ENCODE assay signal across 8 cellular contexts in genomic region chr9:127979015-127979332, GRCh38. TPM values are rescaled to one million over a fixed set of nuclear protein-coding genes. Genes with fewer than 3 reads are reported as not detected.
DNase-seq lines count a peak whose midpoint lies in the region; ATAC-seq and TF ChIP-seq lines count a peak whose summit lies in the region.

No MANE protein-coding gene starts in this region.

- ATAC-seq in Right ventricle myocardium superior (ENCODE audit: poor library complexity) (no peak), left colon (no peak)

- CTCF ChIA-PET in mammary epithelial cell (lab: Charles Lee; ENCODE audit: low non-redundant PET) = interaction anchor here (0.7 kb wide), 1 partner anchor 60 kb away, joined by 3 read pairs; no protein-coding TSS in a partner anchor

- in situ Hi-C loops in mammary epithelial cell (cut with MboI; ENCODE audit: low sequenced_read_pairs in 2 of 2) = no loop called here

- H3K27ac ChIP-seq in right atrium auricular region (peak overlapping the region; percentile 87 to 91), mammary epithelial cell (ENCODE audit: insufficient read depth, low read depth, low read length) (no peak overlapping the region), vagina (peak overlapping the region; percentile 96)

- H3K4me2 ChIP-seq in mammary epithelial cell (ENCODE audit: insufficient read depth, low read depth, low read length) = peak overlapping the region; percentile 99

- H3K9me3 ChIP-seq in right atrium auricular region = no peaks in the 10 kb centered on the region
- no peaks in the 10 kb centered on the region for H3K9me3 ChIP-seq in mammary epithelial cell (replicated peaks; ENCODE audit: insufficient read depth, low read length)
- H3K9me3 ChIP-seq in mononuclear cell (ENCODE audit: low read depth, low read length) = no peaks in the 10 kb centered on the region
- no peaks in the 10 kb centered on the region for H3K9me3 ChIP-seq in vagina

- H4K20me1 ChIP-seq in mammary epithelial cell (ENCODE audit: insufficient read depth, low read length) = no peaks in the 10 kb centered on the region

- H3K36me3 ChIP-seq in right atrium auricular region (no peaks in the 10 kb centered on the region), mammary epithelial cell (ENCODE audit: insufficient read depth, low read length) (no peaks in the 10 kb centered on the region), vagina (no peaks in the 10 kb centered on the region)

- H3K4me3 ChIP-seq in right atrium auricular region = peak overlapping the region; percentile 75 to 86
- peak overlapping the region; percentile 59 to 84 (median 78) for H3K4me3 ChIP-seq in mammary epithelial cell (replicated peaks in 1 of 3; ENCODE audit: insufficient read depth in 1 of 3, low read depth in 2 of 3, low read length in 3 of 3)
- H3K4me3 ChIP-seq in mononuclear cell (ENCODE audit: low read length) = peak overlapping the region; percentile 62
- H3K4me3 ChIP-seq in vagina = peak overlapping the region; percentile 78 to 95

- no peak for TF ChIP-seq POLR2A in vagina (IDR thresholded peaks at IDR 0.05)

- intact Hi-C loops in Right ventricle myocardium superior (cut with DNase I) = no loop called here
- intact Hi-C loops in mammary epithelial cell (cut with micrococcal nuclease) = loop anchor here (1.0 to 2.0 kb wide), 3 partner anchors 11 to 56 kb away; no protein-coding TSS in a partner anchor
- intact Hi-C loops in vagina (cut with DNase I) = no loop called here
- intact Hi-C loops in left colon (cut with DNase I, micrococcal nuclease) = no loop called here

- H3K27me3 ChIP-seq in right atrium auricular region = no peaks in the 10 kb centered on the region
- H3K27me3 ChIP-seq in mammary epithelial cell (ENCODE audit: insufficient read depth, low read length) = no peaks in the 10 kb centered on the region
- H3K27me3 ChIP-seq in mononuclear cell (ENCODE audit: insufficient read depth, low read length) = no peaks in the 10 kb centered on the region
- H3K27me3 ChIP-seq in vagina = no peaks in the 10 kb centered on the region

- dilution Hi-C loops in mammary epithelial cell (cut with HindIII; ENCODE audit: low sequenced_read_pairs) = no loop called here

- DNase-seq in right atrium auricular region (ENCODE audit: low spot score) (no peak), Right ventricle myocardium superior (no peak), mammary epithelial cell (no peak), vagina (ENCODE audit: extremely low spot score in 2 of 2) (no peak), NK-92 (lab: John Stamatoyannopoulos, UW; ENCODE audit: unreplicated experiment) (no peak), left colon (no peak)
- DNase-seq in stimulated activated CD8-positive, alpha-beta memory T cell treated with anti-CD3 and anti-CD28 coated beads, Interleukin-4, amount 100 ng/mL, for 48 hours = no peak

- WGBS in mammary epithelial cell (ENCODE audit: low coverage, missing lambda C conversion rate) = 4% methylated on average over 5 of the region's 5 CpGs

- peaks cover 0 to 72% of the 10 kb centered on the region in 2 donors for H3K4me1 ChIP-seq in right atrium auricular region
- peaks cover 35% of the 10 kb centered on the region for H3K4me1 ChIP-seq in mammary epithelial cell (ENCODE audit: insufficient read depth, low read length)
- peaks cover 90% of the 10 kb centered on the region for H3K4me1 ChIP-seq in mononuclear cell (ENCODE audit: insufficient read depth, low read length)
- peaks cover 71% of the 10 kb centered on the region for H3K4me1 ChIP-seq in vagina

- peak overlapping the region; percentile 99 for H2AFZ ChIP-seq in mammary epithelial cell (ENCODE audit: low read depth, low read length)

- peak overlapping the region; percentile 42 for H3K9ac ChIP-seq in mammary epithelial cell (ENCODE audit: insufficient read depth, low read length)

- peaks cover 63% of the 10 kb centered on the region for H3K79me2 ChIP-seq in mammary epithelial cell (ENCODE audit: insufficient read depth, low read length)

- BruUV-seq in mammary epithelial cell (replicated peaks; lab: Mats Ljungman, UMichigan) = no TSS peak

- TF ChIP-seq CTCF in right atrium auricular region (IDR thresholded peaks at IDR 0.05) = no peak
- no peak for TF ChIP-seq CTCF in mammary epithelial cell (conservative IDR thresholded peaks at IDR 0.05 in 1 of 2, IDR thresholded peaks at IDR 0.05 in 1 of 2; ENCODE audit: extremely low read depth in 1 of 2, insufficient read depth in 1 of 2, low read depth in 1 of 2, low read length in 2 of 2)
- no peak for TF ChIP-seq CTCF in vagina (IDR thresholded peaks at IDR 0.05)

RNA-seq across cellular contexts. Expression of gene EEIG1, which starts 1.8 kb away (rescaled TPM):
- total RNA-seq in right atrium auricular region (10 to 100 TPM in 1 of 2 donors, 1 to 10 TPM in 1; 8.3 to 11.6 TPM), Right ventricle myocardium superior (21.8 TPM), mammary epithelial cell (10 to 100 TPM; 23.0 to 29.3 TPM), mononuclear cell (49.1 TPM), vagina (30.9 TPM), left colon (100 to 1,000 TPM; 157 to 175 TPM)
- polyA plus RNA-seq in mammary epithelial cell = 17.1 TPM
- 11.3 TPM for polyA minus RNA-seq in mammary epithelial cell

RNA-seq across cellular contexts. Expression of gene DPM2, which starts 41.3 kb away (rescaled TPM):
- 10 to 100 TPM in 1 of 2 donors, 1 to 10 TPM in 1; 4.7 to 11.4 TPM for total RNA-seq in right atrium auricular region
- 9.9 TPM for total RNA-seq in Right ventricle myocardium superior
- 10 to 100 TPM; 10.0 to 48.7 TPM for total RNA-seq in mammary epithelial cell
- polyA plus RNA-seq in mammary epithelial cell = 45.2 TPM
- polyA minus RNA-seq in mammary epithelial cell = 74.8 TPM
- 12.7 TPM for total RNA-seq in mononuclear cell
- total RNA-seq in vagina = 17.7 TPM
- 10 to 100 TPM; 25.1 to 28.6 TPM for total RNA-seq in left colon

RNA-seq across cellular contexts. Expression of gene PIP5KL1, which starts 48.4 kb away (rescaled TPM):
- under 1 TPM in 1 of 2 donors, not detected in 1; 0.20 TPM for total RNA-seq in right atrium auricular region
- 0.48 TPM for total RNA-seq in Right ventricle myocardium superior
- 10 to 100 TPM in 1 of 2 donors, 1 to 10 TPM in 1; 6.7 to 11.8 TPM for total RNA-seq in mammary epithelial cell
- polyA plus RNA-seq in mammary epithelial cell = 4.4 TPM
- polyA minus RNA-seq in mammary epithelial cell = 0.41 TPM
- 0.42 TPM for total RNA-seq in mononuclear cell
- 10.3 TPM for total RNA-seq in vagina
- total RNA-seq in left colon = 1 to 10 TPM; 1.3 to 1.9 TPM
